In the genomic region with DNA sequence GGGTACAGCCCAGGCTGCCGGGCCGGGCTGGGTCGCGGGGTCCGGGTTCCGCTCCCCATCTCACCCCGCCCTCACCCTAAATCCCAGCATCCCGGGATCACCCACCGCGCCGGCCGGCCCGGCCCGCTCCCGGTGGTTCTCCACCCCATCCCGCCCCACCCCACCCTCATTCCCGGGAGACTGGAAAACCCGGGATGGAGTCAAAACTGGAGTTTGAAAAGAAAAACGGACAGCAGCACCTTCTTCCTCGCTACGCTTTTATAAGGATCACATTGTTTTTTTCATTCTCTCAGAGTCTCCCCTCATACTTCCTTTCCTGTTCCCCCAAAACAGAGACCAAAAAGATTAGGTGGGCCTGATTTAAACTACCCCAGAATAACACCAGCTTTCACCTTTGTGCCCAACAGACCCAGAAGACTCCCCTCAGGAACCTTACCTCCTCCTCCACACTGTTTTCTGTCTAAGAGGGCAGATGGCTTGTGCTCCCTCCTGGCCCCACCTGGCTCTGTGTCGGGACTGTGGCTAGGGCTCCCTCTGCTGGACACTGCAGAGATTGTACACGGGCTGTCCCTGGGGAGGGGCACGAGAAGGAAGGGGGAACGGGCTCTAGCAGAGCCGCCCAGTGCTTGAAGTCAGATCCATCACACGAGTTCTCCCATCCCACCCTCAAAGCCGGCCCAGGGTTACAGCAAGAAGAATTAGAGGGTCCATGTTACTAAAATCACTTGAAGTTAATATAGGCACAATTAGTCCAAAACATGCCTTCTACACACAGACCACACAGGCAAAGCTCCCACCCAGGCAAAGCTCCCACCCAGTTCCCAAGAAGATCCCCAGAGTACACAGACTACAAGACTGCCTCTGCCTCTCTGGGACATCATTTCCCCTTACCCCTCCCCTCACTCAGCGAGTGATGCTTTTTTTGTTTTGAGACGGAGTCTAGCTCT, we compare ENCODE assay signal across 8 cellular contexts. TPM values are rescaled to one million over a fixed set of nuclear protein-coding genes. Genes with fewer than 3 reads are reported as not detected.
DNase-seq lines count a peak whose midpoint lies in the region; ATAC-seq and TF ChIP-seq lines count a peak whose summit lies in the region.

No MANE protein-coding gene starts in this region.

- H3K4me3 ChIP-seq in HUES48 (ENCODE audit: low read depth, low read length) (peak overlapping the region; percentile 87), epithelial cell of proximal tubule (ENCODE audit: low read depth, low read length) (peak overlapping the region; percentile 75)

- peak overlapping the region; percentile 94 for H3K27ac ChIP-seq in HUES48 (ENCODE audit: low read depth, low read length)

- H3K4me1 ChIP-seq in HUES48 (ENCODE audit: control insufficient read depth, insufficient read depth, low read length), result peaks cover 10% of the 10 kb centered on the region

- peak; percentile 97 for TF ChIP-seq CTCF in epithelial cell of proximal tubule (conservative IDR thresholded peaks at IDR 0.05; ENCODE audit: low read depth, low read length)

- peaks cover 16% of the 10 kb centered on the region; the same call in 1 of the 2 replicates for H3K36me3 ChIP-seq in HUES48 (ENCODE audit: control insufficient read depth, insufficient read depth, low read length)

- ATAC-seq in GM21423 (IDR thresholded peaks at IDR 0.05; ENCODE audit: unreplicated experiment), result peak; percentile 68

- no peaks in the 10 kb centered on the region for H3K27me3 ChIP-seq in HUES48 (ENCODE audit: control insufficient read depth, insufficient read depth, low read length)

- DNase-seq in DMS153 (lab: John Stamatoyannopoulos, UW), result peak; percentile 90
- peak; percentile 88 for DNase-seq in NOMO-1 treated with dmso at 0.1 percent for 144 hours (lab: John Stamatoyannopoulos, UW; ENCODE audit: unreplicated experiment)
- DNase-seq in activated CD8-positive, alpha-beta memory T cell treated with anti-CD3 and anti-CD28 coated beads, Interleukin-2, amount 50 U/mL, for 48 hours, result peak; percentile 94
- DNase-seq in epithelial cell of proximal tubule (ENCODE audit: low read depth), result peak; percentile 86
- peak; percentile 85 for DNase-seq in mucosa of gallbladder (ENCODE audit: low spot score)
- DNase-seq in stimulated activated CD8-positive, alpha-beta memory T cell treated with anti-CD3 and anti-CD28 coated beads, Interleukin-4, amount 100 ng/mL, for 24 hours (ENCODE audit: low read depth), result peak; percentile 78

- H3K9ac ChIP-seq in HUES48 (ENCODE audit: low read depth, low read length), result peak overlapping the region; percentile 82

- H3K9me3 ChIP-seq in HUES48 (ENCODE audit: control insufficient read depth, insufficient read depth, low read length), result no peaks in the 10 kb centered on the region

RNA-seq across cellular contexts. Expression of a gene that starts 3.0 kb away (rescaled TPM):
- total RNA-seq in epithelial cell of proximal tubule (0.51 TPM in 1 of 2 replicates, not detected in the other), mucosa of gallbladder (6.2 TPM)

RNA-seq across cellular contexts. Expression of a gene that starts 7.5 kb away (rescaled TPM):
- 0.29 TPM in 1 of 2 replicates, not detected in the other for total RNA-seq in epithelial cell of proximal tubule
- total RNA-seq in mucosa of gallbladder, result 0.58 TPM

RNA-seq across cellular contexts. Expression of a gene that starts 17.1 kb away (rescaled TPM):
- total RNA-seq in epithelial cell of proximal tubule (0.29 and 1.2 TPM in 2 replicates), mucosa of gallbladder (20.4 TPM)

RNA-seq across cellular contexts. Expression of a gene that starts 25.3 kb away (rescaled TPM):
- 107 and 151 TPM in 2 replicates for total RNA-seq in epithelial cell of proximal tubule
- 116 TPM for total RNA-seq in mucosa of gallbladder

RNA-seq across cellular contexts. Expression of a gene that starts 28.0 kb away (rescaled TPM):
- total RNA-seq in epithelial cell of proximal tubule (not detected in 2 replicates), mucosa of gallbladder (not detected)

Comparison
In these comparisons a context has a peak if more than half of its experiments do, and no peak if none do; other contexts are left out.
1. Peak in every context shown above with its lines: DNase-seq, ATAC-seq, H3K4me3 ChIP-seq and H3K27ac ChIP-seq.